Comparison of ENCODE assay signal across 8 cellular contexts in genomic region chr5:95554331-95554646, GRCh38. TPM values are rescaled to one million over a fixed set of nuclear protein-coding genes. Genes with fewer than 3 reads are reported as not detected.
DNase-seq lines count a peak whose midpoint lies in the region; ATAC-seq and TF ChIP-seq lines count a peak whose summit lies in the region.

No MANE protein-coding gene starts in this region.

- peaks cover 37 to 57% (median 44%) of the 10 kb centered on the region in 4 donors for H3K4me1 Mint-ChIP-seq in CD4-positive, alpha-beta memory T cell

- 0% methylated on average over 3 of the region's 6 CpGs for WGBS in mesodermal cell (ENCODE audit: insufficient coverage in 2 of 2), 2 experiments

- peak overlapping the region; percentile 81 for H3K9ac ChIP-seq in HUES6 (ENCODE audit: low read length)

- no peaks in the 10 kb centered on the region for H3K27me3 ChIP-seq in CD4-positive, alpha-beta memory T cell (ENCODE audit: insufficient read depth, low read length)
- H3K27me3 ChIP-seq in HUES6 (ENCODE audit: control insufficient read depth, insufficient read depth, low read length) = no peaks in the 10 kb centered on the region

- no peak for TF ChIP-seq CTCF in astrocyte of the spinal cord (IDR thresholded peaks at IDR 0.05; ENCODE audit: low read depth, low read length)

- POLR2A ChIA-PET in CD4-positive, alpha-beta memory T cell (lab: Charles Lee; ENCODE audit: partially characterized antibody) = interaction anchor here (0.6 to 4.2 kb wide), 10 partner anchors 9 to 1253 kb away, joined by 3 to 62 read pairs (median 4); partner anchors contain the start of genes ERAP1, GLRX, GPR150 and RFESD

- CTCF ChIA-PET in CD4-positive, alpha-beta memory T cell (lab: Charles Lee; ENCODE audit: partially characterized antibody) = interaction anchor here (0.7 to 3.6 kb wide), 4 partner anchors 63 to 255 kb away, joined by 3 to 20 read pairs (median 6); no protein-coding TSS in a partner anchor

- H3K27me3 Mint-ChIP-seq in CD4-positive, alpha-beta memory T cell = no peaks in the 10 kb centered on the region

- H3K27ac Mint-ChIP-seq in CD4-positive, alpha-beta memory T cell = peak overlapping the region; percentile 89 to 99 (median 96)

- peaks cover 28% of the 10 kb centered on the region in 2 donors for H3K36me3 Mint-ChIP-seq in CD4-positive, alpha-beta memory T cell

- H3K9me3 Mint-ChIP-seq in CD4-positive, alpha-beta memory T cell = peaks cover 0 to 2% (median 0%) of the 10 kb centered on the region in 8 donors

- peaks cover 5% of the 10 kb centered on the region for H3K36me3 ChIP-seq in CD4-positive, alpha-beta memory T cell (ENCODE audit: insufficient read depth, low read length)
- peaks cover 9% of the 10 kb centered on the region for H3K36me3 ChIP-seq in HUES6 (ENCODE audit: control insufficient read depth, insufficient read depth, low read length)
- peaks cover 18% of the 10 kb centered on the region for H3K36me3 ChIP-seq in mesodermal cell (ENCODE audit: control insufficient read depth, insufficient read depth, low read length)

- no peaks in the 10 kb centered on the region for H3K9me3 ChIP-seq in CD4-positive, alpha-beta memory T cell (ENCODE audit: control insufficient read depth in 1 of 2, low read length in 2 of 2)
- H3K9me3 ChIP-seq in HUES6 (ENCODE audit: control insufficient read depth, insufficient read depth, low read depth, low read length) (no peaks in the 10 kb centered on the region), mesodermal cell (ENCODE audit: control insufficient read depth, low read length) (no peaks in the 10 kb centered on the region)

- H3K4me3 Mint-ChIP-seq in CD4-positive, alpha-beta memory T cell = peak overlapping the region; percentile 92 to 100 (median 98)

- in situ Hi-C loops in astrocyte of the spinal cord (cut with HindIII; ENCODE audit: low sequenced_read_pairs) = no loop called here

- intact Hi-C loops in CD4-positive, alpha-beta memory T cell (cut with micrococcal nuclease) = loop anchor here (1.0 to 10.0 kb wide), 5 partner anchors 206 to 1381 kb away; partner anchors contain the start of genes CAST, ELL2 and LNPEP

- H3K27ac ChIP-seq in CD4-positive, alpha-beta memory T cell (ENCODE audit: low read depth, low read length) = peak overlapping the region; percentile 70
- H3K27ac ChIP-seq in HUES6 (ENCODE audit: low read depth, low read length) (no peak overlapping the region; the same call in 1 of the 2 replicates), mesodermal cell (ENCODE audit: low read depth, low read length, severe bottlenecking) (no peak overlapping the region)

- no peak for DNase-seq in CD4-positive, alpha-beta memory T cell
- no peak for DNase-seq in astrocyte of the spinal cord (ENCODE audit: low read depth, low spot score)
- no peak for DNase-seq in dedifferentiated amniotic fluid mesenchymal stem cell (ENCODE audit: extremely low spot score)
- DNase-seq in NCI-H526 (lab: John Stamatoyannopoulos, UW) = no peak
- no peak for DNase-seq in NCI-H146 treated with DMSO at 0.1 percent for 48 hours (lab: John Stamatoyannopoulos, UW; ENCODE audit: unreplicated experiment)

- ATAC-seq in GM21381 (IDR thresholded peaks at IDR 0.05; ENCODE audit: unreplicated experiment) = peak; percentile 19

- H3K4me3 ChIP-seq in CD4-positive, alpha-beta memory T cell (ENCODE audit: low read length in 2 of 2) = peak overlapping the region; percentile 61 to 84
- H3K4me3 ChIP-seq in HUES6 (ENCODE audit: low read depth, low read length) = peak overlapping the region; percentile 75
- peak overlapping the region; percentile 84 for H3K4me3 ChIP-seq in astrocyte of the spinal cord (ENCODE audit: low read depth, low read length)
- H3K4me3 ChIP-seq in mesodermal cell (ENCODE audit: extremely low read depth, insufficient read depth, low read length, poor library complexity, severe bottlenecking) = peak overlapping the region; percentile 78

- H3K4me1 ChIP-seq in CD4-positive, alpha-beta memory T cell (ENCODE audit: insufficient read depth, low read length) = peaks cover 37% of the 10 kb centered on the region
- H3K4me1 ChIP-seq in HUES6 (ENCODE audit: control insufficient read depth, insufficient read depth, low read length) (peaks cover 10% of the 10 kb centered on the region; the same call in 1 of the 2 replicates), mesodermal cell (ENCODE audit: control insufficient read depth, insufficient read depth, low read length, poor library complexity, severe bottlenecking) (no peaks in the 10 kb centered on the region)

RNA-seq across cellular contexts. Expression of gene SKIC3, which starts 0.5 kb away (rescaled TPM):
- total RNA-seq in CD4-positive, alpha-beta memory T cell = 10 to 100 TPM; 94.6 to 99.9 TPM
- 10 to 100 TPM; 46.4 to 48.0 TPM for polyA plus RNA-seq in CD4-positive, alpha-beta memory T cell
- polyA plus RNA-seq in mesodermal cell (2013, experiment 1 of 2) = 62.6 TPM
- 72.1 TPM for polyA plus RNA-seq in mesodermal cell (2013, experiment 2 of 2)

RNA-seq across cellular contexts. Expression of gene ARSK, which starts 0.6 kb away (rescaled TPM):
- 1 to 10 TPM; 6.8 to 7.4 TPM for total RNA-seq in CD4-positive, alpha-beta memory T cell
- polyA plus RNA-seq in CD4-positive, alpha-beta memory T cell = 10 to 100 TPM; 10.0 to 13.2 TPM
- polyA plus RNA-seq in mesodermal cell (2013, experiment 1 of 2) = 14.7 TPM
- polyA plus RNA-seq in mesodermal cell (2013, experiment 2 of 2) = 17.5 TPM
